Comparison of ENCODE assay signal across 29 cellular contexts in the genomic region with DNA sequence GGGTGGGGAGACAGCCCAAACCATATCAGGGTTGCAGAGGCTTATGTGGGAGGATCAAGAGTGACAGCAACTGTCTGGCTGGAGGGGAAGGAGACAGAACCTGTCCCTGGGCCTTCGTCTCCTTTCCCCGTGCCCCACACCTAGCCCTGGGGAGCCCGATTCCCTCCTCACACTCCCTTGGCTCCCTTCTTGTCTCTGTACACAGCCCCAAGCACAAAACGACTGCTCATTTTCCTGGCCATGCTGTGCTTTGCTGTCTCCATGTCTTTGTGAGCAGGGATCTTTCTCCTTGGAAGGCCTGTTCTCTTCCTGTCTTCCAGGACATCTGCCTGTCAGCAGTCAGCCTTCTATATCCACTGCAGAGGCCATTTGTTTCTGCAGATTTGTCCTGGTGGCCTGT.
"Had no signal": no experiment of that assay in that cellular context is flagged by ENCODE, and none has a peak within 500 bp of the region (broad histone marks: within the 10 kb centered on the region; RNA-seq: fewer than 3 reads in every experiment).

No MANE protein-coding gene starts in this region.

- FAIRE-seq: small intestine had no signal

- H3K4me1 ChIP-seq: parathyroid adenoma, psoas muscle, right lobe of liver, sigmoid colon, stomach, thyroid gland, tibial nerve, upper lobe of left lung, uterus had no signal

- H2AFZ ChIP-seq: neural progenitor cell, parathyroid adenoma had no signal

- H3K27ac Mint-ChIP-seq: naive thymus-derived CD4-positive, alpha-beta T cell; natural killer cell; nephron; neural progenitor cell; progenitor cell of endocrine pancreas; stimulated activated effector memory CD8-positive, alpha-beta T cell treated with anti-CD3 and anti-CD28 coated beads, Interleukin-12 subunit alpha, Interleukin-12 subunit beta, amount 100 ng/mL, for 72 hours; stimulated activated naive B cell treated with anti-CD40 and anti-IgM and Interleukin-4, amounts not matched to agents 10 μg/mL and 1 μg/mL and 100 μg/mL, for 72 hours; stimulated activated naive CD8-positive, alpha-beta T cell treated with anti-CD3 and anti-CD28 coated beads, Interleukin-15, Interleukin-2, amounts not matched to agents 100 ng/mL and 50 ng/mL, for 24 hours had no signal

- H3K36me3 ChIP-seq: ovary, right lobe of liver, thoracic aorta, thyroid gland, uterus had no signal

- H3K4me3 ChIP-seq: neural progenitor cell, ovary, psoas muscle, right lobe of liver, sigmoid colon, stomach, thoracic aorta, thyroid gland, tibial nerve, upper lobe of left lung, uterus had no signal

- H3K4me2 ChIP-seq: neural progenitor cell had no signal

- H3K27me3 Mint-ChIP-seq: progenitor cell of endocrine pancreas; stimulated activated naive CD8-positive, alpha-beta T cell treated with anti-CD3 and anti-CD28 coated beads, Interleukin-15, Interleukin-2, amounts not matched to agents 100 ng/mL and 50 ng/mL, for 24 hours had no signal

- DNase-seq: naive thymus-derived CD4-positive, alpha-beta T cell; natural killer cell; occipital lobe; ovary; posterior cingulate gyrus; psoas muscle; right cardiac atrium; right lobe of liver; sigmoid colon; small intestine; stimulated activated CD4-positive, alpha-beta T cell treated with anti-CD3 and anti-CD28 coated beads, Interleukin-15, amount 100 ng/mL, for 24 hours; stimulated activated CD4-positive, alpha-beta T cell treated with anti-CD3 and anti-CD28 coated beads, Interleukin-2, amount 100 ng/mL, for 24 hours; stimulated activated CD4-positive, alpha-beta T cell treated with anti-CD3 and anti-CD28 coated beads, Interleukin-2, amount 100 ng/mL, for 48 hours; stimulated activated CD4-positive, alpha-beta T cell treated with anti-CD3 and anti-CD28 coated beads, Interleukin-4, amount 100 ng/mL, for 24 hours; stimulated activated naive B cell treated with anti-CD40 and anti-IgM and Interleukin-4, amounts not matched to agents 10 μg/mL and 1 μg/mL and 100 μg/mL, for 72 hours; stimulated activated naive CD4-positive, alpha-beta T cell treated with Interleukin-2 at 50 U/mL for 16 hours; stomach; thyroid gland; trophoblast cell; upper lobe of left lung; uterus had no signal

- H3K79me2 ChIP-seq: parathyroid adenoma had no signal

- H3K36me3 Mint-ChIP-seq: naive thymus-derived CD4-positive, alpha-beta T cell; natural killer cell; stimulated activated effector memory CD8-positive, alpha-beta T cell treated with anti-CD3 and anti-CD28 coated beads, Interleukin-12 subunit alpha, Interleukin-12 subunit beta, amount 100 ng/mL, for 72 hours; stimulated activated naive B cell treated with anti-CD40 and anti-IgM and Interleukin-4, amounts not matched to agents 10 μg/mL and 1 μg/mL and 100 μg/mL, for 72 hours had no signal

- H3K4me3 Mint-ChIP-seq: naive thymus-derived CD4-positive, alpha-beta T cell; natural killer cell; nephron; neural progenitor cell; stimulated activated effector memory CD8-positive, alpha-beta T cell treated with anti-CD3 and anti-CD28 coated beads, Interleukin-12 subunit alpha, Interleukin-12 subunit beta, amount 100 ng/mL, for 72 hours; stimulated activated naive B cell treated with anti-CD40 and anti-IgM and Interleukin-4, amounts not matched to agents 10 μg/mL and 1 μg/mL and 100 μg/mL, for 72 hours; stimulated activated naive CD8-positive, alpha-beta T cell treated with anti-CD3 and anti-CD28 coated beads, Interleukin-15, Interleukin-2, amounts not matched to agents 100 ng/mL and 50 ng/mL, for 24 hours had no signal

- H3K4me1 Mint-ChIP-seq: naive thymus-derived CD4-positive, alpha-beta T cell; natural killer cell; nephron; neural progenitor cell; stimulated activated effector memory CD8-positive, alpha-beta T cell treated with anti-CD3 and anti-CD28 coated beads, Interleukin-12 subunit alpha, Interleukin-12 subunit beta, amount 100 ng/mL, for 72 hours; stimulated activated naive B cell treated with anti-CD40 and anti-IgM and Interleukin-4, amounts not matched to agents 10 μg/mL and 1 μg/mL and 100 μg/mL, for 72 hours had no signal

- H3K27me3 ChIP-seq: neural progenitor cell, ovary, right lobe of liver, sigmoid colon, stomach, thyroid gland, tibial nerve, upper lobe of left lung, uterus had no signal

- H3K27ac ChIP-seq: neural progenitor cell, ovary, parathyroid adenoma, psoas muscle, right lobe of liver, sigmoid colon, stomach, thoracic aorta, thyroid gland, tibial nerve, upper lobe of left lung, uterus had no signal

- ATAC-seq: naive thymus-derived CD4-positive, alpha-beta T cell; natural killer cell; psoas muscle; right cardiac atrium; right lobe of liver; stimulated activated effector memory CD8-positive, alpha-beta T cell treated with anti-CD3 and anti-CD28 coated beads, Interleukin-12 subunit alpha, Interleukin-12 subunit beta, amount 100 ng/mL, for 72 hours; stimulated activated naive B cell treated with anti-CD40 and anti-IgM and Interleukin-4, amounts not matched to agents 10 μg/mL and 1 μg/mL and 100 μg/mL, for 72 hours had no signal

- H3K9ac ChIP-seq: neural progenitor cell, parathyroid adenoma had no signal

- H3K9me3 ChIP-seq: ovary, psoas muscle, right lobe of liver, sigmoid colon, stomach, thoracic aorta, thyroid gland, tibial nerve, upper lobe of left lung, uterus had no signal

- H3K9me3 Mint-ChIP-seq: natural killer cell; nephron; neural progenitor cell; stimulated activated effector memory CD8-positive, alpha-beta T cell treated with anti-CD3 and anti-CD28 coated beads, Interleukin-12 subunit alpha, Interleukin-12 subunit beta, amount 100 ng/mL, for 72 hours had no signal
